ENCODE assay signal across 12 cellular contexts in the genomic region with DNA sequence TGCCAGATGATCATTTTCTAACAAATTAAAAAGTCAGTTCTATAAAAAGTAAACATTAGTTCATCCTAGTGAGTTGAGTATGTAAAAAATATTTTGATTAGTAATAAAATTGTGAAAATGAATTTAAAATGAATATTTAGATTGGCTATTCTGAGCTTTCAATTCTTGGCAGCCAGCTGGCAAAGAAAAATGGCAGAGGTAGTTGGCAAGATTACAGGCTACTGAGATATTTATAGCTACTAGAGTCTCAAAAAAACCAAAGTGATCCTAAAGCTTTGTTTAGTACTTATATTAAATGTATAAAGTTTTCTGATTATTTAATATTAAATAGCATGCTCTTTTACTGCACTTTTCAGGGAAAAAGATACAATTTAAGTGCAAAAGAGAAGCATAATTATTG.
"Had no signal": no experiment of that assay in that cellular context is flagged by ENCODE, and none has a peak within 500 bp of the region (broad histone marks: within the 10 kb centered on the region; RNA-seq: fewer than 3 reads in every experiment).

No MANE protein-coding gene starts in this region.

- H2AFZ ChIP-seq: parathyroid adenoma had no signal

- H3K9me3 ChIP-seq: ascending aorta had no signal

- DNase-seq: activated CD4-positive, alpha-beta T cell treated with anti-CD3 and anti-CD28 coated beads for 4 hours; activated CD8-positive, alpha-beta memory T cell treated with anti-CD3 and anti-CD28 coated beads, Interleukin-2, amount 50 U/mL, for 4 hours; activated CD8-positive, alpha-beta T cell treated with anti-CD3 and anti-CD28 coated beads for 36 hours; activated gamma-delta T cell treated with Interleukin-2 at 50 U/mL for 16 hours; activated naive CD8-positive, alpha-beta T cell treated with anti-CD3 and anti-CD28 coated beads for 36 hours; activated T-cell treated with anti-CD3 and anti-CD28 coated beads, Interleukin-2, amount 50 U/mL, for 72 hours; cortex of kidney; effector memory CD4-positive, alpha-beta T cell; kidney; small intestine had no signal

- H3K27me3 ChIP-seq: ascending aorta had no signal

- H3K4me3 ChIP-seq: ascending aorta had no signal

- H3K4me1 ChIP-seq: parathyroid adenoma had no signal

- H3K9ac ChIP-seq: parathyroid adenoma had no signal

- H3K79me2 ChIP-seq: parathyroid adenoma had no signal

- H3K27ac ChIP-seq: parathyroid adenoma had no signal
